ENCODE assay signal across 2 cellular contexts in genomic region chr11:111852103-111852502, GRCh38.
A peak's percentile ranks its signal among the peaks of the same experiment; 100 is the strongest.
TF ChIP-seq lines count a peak whose summit lies in the region.

No MANE protein-coding gene starts in this region.

TF ChIP-seq in IMR-90, 13 proteins besides CTCF, POLR2A, EP300 and RAD21:
- TF ChIP-seq MAFK (IDR thresholded peaks at IDR 0.05; ENCODE audit: low read depth, low read length) (peak; percentile 80), MXI1 (IDR thresholded peaks at IDR 0.05; ENCODE audit: borderline replicate concordance, low read depth, low read length) (no peak)

TF ChIP-seq in K562, 482 proteins besides CTCF, POLR2A, EP300 and RAD21:
- TF ChIP-seq MAFG (tag; conservative IDR thresholded peaks at IDR 0.05) (peak; percentile 49; the same call in 1 of the 2 replicates), NR4A1 (CRISPR knock-in tag; IDR thresholded peaks at IDR 0.05) (no peak), NR4A1 (tag; IDR thresholded peaks at IDR 0.05) (no peak), MAFK (IDR thresholded peaks at IDR 0.05; ENCODE audit: low read length) (peak; percentile 46; the same call in 1 of the 2 replicates), CHD7 (IDR thresholded peaks at IDR 0.05; ENCODE audit: low read depth, low read length) (no peak), POLR3G (IDR thresholded peaks at IDR 0.05; ENCODE audit: extremely low read depth, insufficient read length, insufficient replicate concordance) (no peak), PHB (CRISPR knock-in tag; IDR thresholded peaks at IDR 0.05) (no peak), MAFF (IDR thresholded peaks at IDR 0.05; ENCODE audit: low read length) (peak; percentile 43; the same call in 1 of the 2 replicates), SMARCA5 (IDR thresholded peaks at IDR 0.05) (no peak), ZNF316 (IDR thresholded peaks at IDR 0.05) (peak; percentile 63), KDM1A (IDR thresholded peaks at IDR 0.05) (no peak), KAT2B (IDR thresholded peaks at IDR 0.05; ENCODE audit: low read depth, low read length) (no peak), ZFP36 (IDR thresholded peaks at IDR 0.05; ENCODE audit: low read depth, low read length, partially characterized antibody) (no peak), ZNF76 (CRISPR knock-in tag; IDR thresholded peaks at IDR 0.05; ENCODE audit: borderline replicate concordance) (no peak), MITF (IDR thresholded peaks at IDR 0.05) (no peak), TAF1 (IDR thresholded peaks at IDR 0.05; ENCODE audit: control insufficient read depth, extremely low read depth, insufficient read depth, low read length, severe bottlenecking) (no peak), C11orf30 (IDR thresholded peaks at IDR 0.05; ENCODE audit: low read depth) (peak; percentile 51; the same call in 1 of the 2 replicates), PPARD (CRISPR knock-in tag; IDR thresholded peaks at IDR 0.05) (no peak), U2AF2 (optimal IDR thresholded peaks at IDR 0.05; ENCODE audit: low read depth, low read length) (no peak), BCL6 (CRISPR knock-in tag; IDR thresholded peaks at IDR 0.05) (no peak), ZBTB49 (CRISPR knock-in tag; IDR thresholded peaks at IDR 0.05; ENCODE audit: borderline replicate concordance) (no peak), BRF1 (IDR thresholded peaks at IDR 0.05; ENCODE audit: borderline replicate concordance, extremely low read depth, insufficient read length) (no peak), DEAF1 (CRISPR knock-in tag; IDR thresholded peaks at IDR 0.05) (no peak), TFAP4 (CRISPR knock-in tag; IDR thresholded peaks at IDR 0.05; ENCODE audit: borderline replicate concordance) (no peak), ARID3B (CRISPR knock-in tag; IDR thresholded peaks at IDR 0.05; ENCODE audit: borderline replicate concordance) (no peak), HDAC1 (IDR thresholded peaks at IDR 0.05) (no peak), EHMT2 (IDR thresholded peaks at IDR 0.05) (no peak), SMARCE1 (IDR thresholded peaks at IDR 0.05) (no peak), NFYB (IDR thresholded peaks at IDR 0.05; ENCODE audit: extremely low read depth, insufficient read length) (no peak), KAT8 (IDR thresholded peaks at IDR 0.05; ENCODE audit: low read depth) (no peak), ZNF445 (CRISPR knock-in tag; IDR thresholded peaks at IDR 0.05; ENCODE audit: low read depth) (no peak), PYGO2 (tag; IDR thresholded peaks at IDR 0.05) (no peak), CBFB (CRISPR knock-in tag; IDR thresholded peaks at IDR 0.05) (no peak), CBX8 (IDR thresholded peaks at IDR 0.05; ENCODE audit: borderline replicate concordance, extremely low read depth, low read depth, low read length, poor library complexity, severe bottlenecking) (no peak)
